ENCODE assay signal across 8 cellular contexts in genomic region chr2:178479758-178480226, GRCh38. TPM values are rescaled to one million over a fixed set of nuclear protein-coding genes. Genes with fewer than 3 reads are reported as not detected.
DNase-seq lines count a peak whose midpoint lies in the region; ATAC-seq and TF ChIP-seq lines count a peak whose summit lies in the region.

No MANE protein-coding gene starts in this region.

- peaks cover 24% of the 10 kb centered on the region for H3K4me1 Mint-ChIP-seq in memory B cell

- peaks cover 5 to 61% (median 47%) of the 10 kb centered on the region in 12 donors for H3K4me1 ChIP-seq in heart left ventricle
- peaks cover 50% of the 10 kb centered on the region for H3K4me1 ChIP-seq in body of pancreas
- H3K4me1 ChIP-seq in urinary bladder (ENCODE audit: insufficient read depth), result peaks cover under 1% of the 10 kb centered on the region

- H3K27ac Mint-ChIP-seq in memory B cell, result peak overlapping the region; percentile 97

- H3K27ac ChIP-seq in heart left ventricle (peak overlapping the region; percentile 51 to 97 (median 92)), body of pancreas (peak overlapping the region; percentile 92 to 98 (median 96)), urinary bladder (ENCODE audit: low read depth) (peak overlapping the region; percentile 39)

- DNase-seq in heart left ventricle (no peak), Right ventricle myocardium superior (no peak), body of pancreas (no peak), memory B cell (ENCODE audit: low spot score in 2 of 2) (no peak), NCI-H2029 (lab: John Stamatoyannopoulos, UW) (no peak), pons (ENCODE audit: low spot score) (no peak)

- peak overlapping the region; percentile 97 for H3K4me3 Mint-ChIP-seq in memory B cell

- 22 to 26% (median 25%) methylated on average over 19 of the region's 19 CpGs for WGBS in heart left ventricle, 4 donors
- WGBS in body of pancreas, 2 donors, result 25 to 27% methylated on average over 19 of the region's 19 CpGs
- WGBS in urinary bladder, result 23% methylated on average over 19 of the region's 19 CpGs

- TF ChIP-seq CTCF in heart left ventricle (IDR thresholded peaks at IDR 0.05), result no peak
- TF ChIP-seq CTCF in body of pancreas (IDR thresholded peaks at IDR 0.05), result no peak

- no peaks in the 10 kb centered on the region for H3K27me3 ChIP-seq in heart left ventricle
- no peaks in the 10 kb centered on the region for H3K27me3 ChIP-seq in body of pancreas

- no peak for TF ChIP-seq POLR2A in heart left ventricle (IDR thresholded peaks at IDR 0.05)
- no peak for TF ChIP-seq POLR2A in body of pancreas (IDR thresholded peaks at IDR 0.05)

- no peaks in the 10 kb centered on the region for H3K9me3 Mint-ChIP-seq in memory B cell

- H3K4me3 ChIP-seq in heart left ventricle (peak overlapping the region in 10 of 12 donors; percentile 72 to 92 (median 79)), body of pancreas (no peak overlapping the region), urinary bladder (ENCODE audit: low read depth, low read length) (peak overlapping the region; percentile 76)

- no peaks in the 10 kb centered on the region for H3K27me3 Mint-ChIP-seq in memory B cell

- intact Hi-C loops in heart left ventricle (cut with DNase I), result loop anchor here in 6 of 10 donors (1.0 to 5.0 kb wide), 5 partner anchors 28 to 67 kb away; partner anchors contain the start of genes PJVK (in 4 of the 6) and PRKRA (in 4 of the 6)
- intact Hi-C loops in Right ventricle myocardium superior (cut with DNase I), result no loop called here
- intact Hi-C loops in body of pancreas (cut with DNase I), result no loop called here

- ATAC-seq in heart left ventricle, result no peak
- no peak for ATAC-seq in Right ventricle myocardium superior (ENCODE audit: poor library complexity)
- ATAC-seq in body of pancreas, result no peak
- no peak for ATAC-seq in memory B cell (ENCODE audit: low read depth)
- ATAC-seq in GM18907 (IDR thresholded peaks at IDR 0.05; ENCODE audit: unreplicated experiment), result no peak

- no peaks in the 10 kb centered on the region for H3K9me3 ChIP-seq in heart left ventricle
- no peaks in the 10 kb centered on the region for H3K9me3 ChIP-seq in body of pancreas

- H3K36me3 ChIP-seq in heart left ventricle (no peaks in the 10 kb centered on the region), body of pancreas (replicated peaks in 1 of 2; ENCODE audit: insufficient read depth in 1 of 2, low read depth in 2 of 2) (no peaks in the 10 kb centered on the region), urinary bladder (ENCODE audit: insufficient read depth) (no peaks in the 10 kb centered on the region)

- no peaks in the 10 kb centered on the region for H3K36me3 Mint-ChIP-seq in memory B cell

RNA-seq across cellular contexts. Expression of gene PLEKHA3, which starts 0.5 kb away (rescaled TPM):
- total RNA-seq in heart left ventricle, result 10 to 100 TPM; 10.2 to 50.4 (median 40.5) TPM
- polyA plus RNA-seq in heart left ventricle, result 10 to 100 TPM in 1 of 2 donors, 1 to 10 TPM in 1; 3.0 to 11.0 TPM
- total RNA-seq in Right ventricle myocardium superior, result 32.2 TPM
- total RNA-seq in body of pancreas, result 1 to 10 TPM; 5.3 to 6.5 TPM
- total RNA-seq in urinary bladder, result 20.2 TPM
- polyA plus RNA-seq in urinary bladder, result 15.0 TPM

RNA-seq across cellular contexts. Expression of gene FKBP7, which starts 1.4 kb away (rescaled TPM):
- total RNA-seq in heart left ventricle (10 to 100 TPM in 3 of 9 donors, 1 to 10 TPM in 6; 6.2 to 11.8 (median 9.0) TPM), Right ventricle myocardium superior (6.5 TPM), body of pancreas (1 to 10 TPM; 2.9 to 4.6 TPM), urinary bladder (124 TPM)
- polyA plus RNA-seq in heart left ventricle (10 to 100 TPM in 1 of 2 donors, 1 to 10 TPM in 1; 5.3 to 10.1 TPM), urinary bladder (28.1 TPM)

RNA-seq across cellular contexts. Expression of gene PJVK, which starts 28.6 kb away (rescaled TPM):
- total RNA-seq in heart left ventricle (1 to 10 TPM in 5 of 9 donors, under 1 TPM in 3, not detected in 1; 0.48 to 1.7 (median 1.5) TPM), Right ventricle myocardium superior (1.0 TPM), body of pancreas (1 to 10 TPM in 1 of 2 donors, not detected in 1; 4.2 TPM), urinary bladder (10.9 TPM)
- polyA plus RNA-seq in heart left ventricle (1 to 10 TPM in 1 of 2 donors, under 1 TPM in 1; 0.58 to 1.1 TPM), urinary bladder (2.8 TPM)

RNA-seq across cellular contexts. Expression of gene PRKRA, which starts 28.8 kb away (rescaled TPM):
- total RNA-seq in heart left ventricle, result 10 to 100 TPM; 35.2 to 64.3 (median 49.5) TPM
- polyA plus RNA-seq in heart left ventricle, result 10 to 100 TPM; 40.4 to 49.7 TPM
- total RNA-seq in Right ventricle myocardium superior, result 42.7 TPM
- total RNA-seq in body of pancreas, result 10 to 100 TPM; 21.5 to 35.9 TPM
- 63.9 TPM for total RNA-seq in urinary bladder
- 57.8 TPM for polyA plus RNA-seq in urinary bladder

Comparison
In these comparisons a context has a peak if more than half of its experiments do, and no peak if none do; other contexts are left out.
1. intact Hi-C loops: an anchor here in heart left ventricle (1.0 to 5.0 kb wide); none called in Right ventricle myocardium superior and body of pancreas.
2. H3K27ac ChIP-seq: peak in every context shown above with its lines; median percentile 96 in body of pancreas; 92 in heart left ventricle; 39 in urinary bladder.
3. H3K4me3 ChIP-seq: peak in heart left ventricle (10 of 12) and urinary bladder (single experiment); none in body of pancreas (0 of 2).